13 cellular contexts compared by ENCODE assay signal in genomic region chr5:157258450-157258849, GRCh38. TPM values are rescaled to one million over a fixed set of nuclear protein-coding genes. Genes with fewer than 3 reads are reported as not detected.
DNase-seq lines count a peak whose midpoint lies in the region; ATAC-seq and TF ChIP-seq lines count a peak whose summit lies in the region.
"Had no signal": no experiment of that assay in that cellular context is flagged by ENCODE, and none has a peak within 500 bp of the region (broad histone marks: within the 10 kb centered on the region; RNA-seq: fewer than 3 reads in every experiment).

No MANE protein-coding gene starts in this region.

- no peak overlapping the region for H3K4me3 Mint-ChIP-seq in natural killer cell treated with Interleukin-12 subunit alpha and Interleukin-12 subunit beta and Interleukin-15 and Interleukin-18, amount 100 ng/mL, for 72 hours
- H3K4me3 Mint-ChIP-seq in natural killer cell, result no peak overlapping the region
- no peak overlapping the region for H3K4me3 Mint-ChIP-seq in CD8-positive, alpha-beta T cell
- no peak overlapping the region for H3K4me3 Mint-ChIP-seq in central memory CD8-positive, alpha-beta T cell
- H3K4me3 Mint-ChIP-seq: CD14-positive monocyte, GM23338 had no signal

- CTCF ChIA-PET in CD8-positive, alpha-beta T cell (lab: Charles Lee), result interaction anchor here (1.0 to 1.1 kb wide), 2 partner anchors 8 to 13 kb away, joined by 3 to 4 read pairs; partner anchors contain the start of gene CYFIP2

- peaks cover 78% of the 10 kb centered on the region for H3K4me1 ChIP-seq in CD8-positive, alpha-beta T cell (ENCODE audit: insufficient read depth, low read length)

- H3K27ac Mint-ChIP-seq in natural killer cell treated with Interleukin-12 subunit alpha and Interleukin-12 subunit beta and Interleukin-15 and Interleukin-18, amount 100 ng/mL, for 72 hours, result peak overlapping the region; percentile 10 to 49
- no peak overlapping the region for H3K27ac Mint-ChIP-seq in natural killer cell
- peak overlapping the region; percentile 93 for H3K27ac Mint-ChIP-seq in CD8-positive, alpha-beta T cell
- H3K27ac Mint-ChIP-seq in central memory CD8-positive, alpha-beta T cell (ENCODE audit: low read depth), result peak overlapping the region; percentile 13
- H3K27ac Mint-ChIP-seq: CD14-positive monocyte, GM23338, IgD-negative memory B cell had no signal

- ATAC-seq in natural killer cell treated with Interleukin-12 subunit alpha and Interleukin-12 subunit beta and Interleukin-15 and Interleukin-18, amount 100 ng/mL, for 72 hours, result no peak
- ATAC-seq in natural killer cell (no peak), HG03439 (IDR thresholded peaks at IDR 0.05; ENCODE audit: unreplicated experiment) (no peak)
- ATAC-seq in CD8-positive, alpha-beta T cell, result no peak
- ATAC-seq in central memory CD8-positive, alpha-beta T cell (replicated peaks; ENCODE audit: extremely low read depth, poor library complexity, severe bottlenecking), result no peak
- ATAC-seq: GM12878, GM23338 had no signal

- H3K4me1 Mint-ChIP-seq in natural killer cell treated with Interleukin-12 subunit alpha and Interleukin-12 subunit beta and Interleukin-15 and Interleukin-18, amount 100 ng/mL, for 72 hours (ENCODE audit: low read depth in 2 of 2), result peaks cover 56 to 65% of the 10 kb centered on the region in 2 donors
- H3K4me1 Mint-ChIP-seq in natural killer cell, result peaks cover 49 to 52% of the 10 kb centered on the region in 2 donors
- peaks cover 82% of the 10 kb centered on the region for H3K4me1 Mint-ChIP-seq in CD8-positive, alpha-beta T cell (ENCODE audit: low read depth)
- H3K4me1 Mint-ChIP-seq in central memory CD8-positive, alpha-beta T cell, result peaks cover 77% of the 10 kb centered on the region

- no peaks in the 10 kb centered on the region for H3K27me3 ChIP-seq in CD8-positive, alpha-beta T cell (ENCODE audit: insufficient read depth, low read length)

- H3K36me3 Mint-ChIP-seq in natural killer cell treated with Interleukin-12 subunit alpha and Interleukin-12 subunit beta and Interleukin-15 and Interleukin-18, amount 100 ng/mL, for 72 hours, result peaks cover 23% of the 10 kb centered on the region
- H3K36me3 Mint-ChIP-seq in natural killer cell, result peaks cover 12% of the 10 kb centered on the region
- H3K36me3 Mint-ChIP-seq in CD8-positive, alpha-beta T cell, result peaks cover 36% of the 10 kb centered on the region
- H3K36me3 Mint-ChIP-seq in central memory CD8-positive, alpha-beta T cell (ENCODE audit: insufficient read depth), result peaks cover 26% of the 10 kb centered on the region
- H3K36me3 Mint-ChIP-seq: CD14-positive monocyte had no signal

- H3K9me3 Mint-ChIP-seq in natural killer cell treated with Interleukin-12 subunit alpha and Interleukin-12 subunit beta and Interleukin-15 and Interleukin-18, amount 100 ng/mL, for 72 hours, result no peaks in the 10 kb centered on the region
- no peaks in the 10 kb centered on the region for H3K9me3 Mint-ChIP-seq in natural killer cell
- H3K9me3 Mint-ChIP-seq in CD8-positive, alpha-beta T cell, result no peaks in the 10 kb centered on the region
- no peaks in the 10 kb centered on the region for H3K9me3 Mint-ChIP-seq in central memory CD8-positive, alpha-beta T cell
- H3K9me3 Mint-ChIP-seq: GM23338, IgD-negative memory B cell had no signal

- POLR2A ChIA-PET in CD8-positive, alpha-beta T cell (lab: Charles Lee), result interaction anchor here (1.1 to 6.3 kb wide), 5 partner anchors 9 to 115 kb away, joined by 4 to 44 read pairs (median 6); partner anchors contain the start of genes CYFIP2 and MED7

- TF ChIP-seq CTCF in natural killer cell (IDR thresholded peaks at IDR 0.05), result no peak
- no peak for TF ChIP-seq CTCF in CD8-positive, alpha-beta T cell (IDR thresholded peaks at IDR 0.05)

- peaks cover 22% of the 10 kb centered on the region for H3K36me3 ChIP-seq in CD8-positive, alpha-beta T cell (ENCODE audit: insufficient read depth, low read length)

- no peak overlapping the region for H3K4me3 ChIP-seq in CD8-positive, alpha-beta T cell (ENCODE audit: low read depth, low read length)
- H3K4me3 ChIP-seq: GM12878, GM23338 had no signal

- no peak overlapping the region for H3K27ac ChIP-seq in CD8-positive, alpha-beta T cell (ENCODE audit: low read depth, low read length)

- H3K27me3 Mint-ChIP-seq in natural killer cell treated with Interleukin-12 subunit alpha and Interleukin-12 subunit beta and Interleukin-15 and Interleukin-18, amount 100 ng/mL, for 72 hours, result no peaks in the 10 kb centered on the region
- no peaks in the 10 kb centered on the region for H3K27me3 Mint-ChIP-seq in natural killer cell (ENCODE audit: low read depth in 2 of 2)
- H3K27me3 Mint-ChIP-seq in CD8-positive, alpha-beta T cell (ENCODE audit: low read depth), result no peaks in the 10 kb centered on the region
- no peaks in the 10 kb centered on the region for H3K27me3 Mint-ChIP-seq in central memory CD8-positive, alpha-beta T cell
- H3K27me3 Mint-ChIP-seq: IgD-negative memory B cell had no signal

- no peak for DNase-seq in natural killer cell treated with Interleukin-12 subunit alpha and Interleukin-12 subunit beta and Interleukin-15 and Interleukin-18, amount 100 ng/mL, for 72 hours (ENCODE audit: low spot score)
- no peak for DNase-seq in natural killer cell
- no peak for DNase-seq in CD8-positive, alpha-beta T cell
- DNase-seq in central memory CD8-positive, alpha-beta T cell (ENCODE audit: low spot score in 2 of 2), result no peak
- DNase-seq in stimulated activated CD4-positive, alpha-beta T cell treated with anti-CD3 and anti-CD28 coated beads, Interleukin-4, amount 100 ng/mL, for 1 hour, result no peak
- DNase-seq in activated CD8-positive, alpha-beta memory T cell treated with anti-CD3 and anti-CD28 coated beads, Interleukin-2, amount 50 U/mL, for 4 hours, result no peak
- DNase-seq: DMS79, H7 had no signal

- H3K9me3 ChIP-seq in CD8-positive, alpha-beta T cell (ENCODE audit: low read length), result no peaks in the 10 kb centered on the region

- intact Hi-C loops in natural killer cell (cut with micrococcal nuclease), result no loop called here
- intact Hi-C loops in CD8-positive, alpha-beta T cell (cut with DNase I, micrococcal nuclease), result no loop called here

RNA-seq across cellular contexts. Expression of gene CYFIP2, which starts 7.5 kb away (rescaled TPM):
- 100 to 1,000 TPM; 282 to 424 TPM for total RNA-seq in natural killer cell treated with Interleukin-12 subunit alpha and Interleukin-12 subunit beta and Interleukin-15 and Interleukin-18, amount 100 ng/mL, for 72 hours
- 100 to 1,000 TPM; 464 to 542 (median 532) TPM for total RNA-seq in natural killer cell
- 100 to 1,000 TPM; 270 to 304 TPM for total RNA-seq in CD8-positive, alpha-beta T cell

Comparison
In these comparisons a context has a peak if more than half of its experiments do, and no peak if none do; other contexts are left out.
1. H3K27ac Mint-ChIP-seq: peak in natural killer cell treated with Interleukin-12 subunit alpha and Interleukin-12 subunit beta and Interleukin-15 and Interleukin-18, amount 100 ng/mL, for 72 hours (2 of 2), CD8-positive, alpha-beta T cell (single experiment) and central memory CD8-positive, alpha-beta T cell (single experiment); none in natural killer cell (0 of 2).